In the genomic region with DNA sequence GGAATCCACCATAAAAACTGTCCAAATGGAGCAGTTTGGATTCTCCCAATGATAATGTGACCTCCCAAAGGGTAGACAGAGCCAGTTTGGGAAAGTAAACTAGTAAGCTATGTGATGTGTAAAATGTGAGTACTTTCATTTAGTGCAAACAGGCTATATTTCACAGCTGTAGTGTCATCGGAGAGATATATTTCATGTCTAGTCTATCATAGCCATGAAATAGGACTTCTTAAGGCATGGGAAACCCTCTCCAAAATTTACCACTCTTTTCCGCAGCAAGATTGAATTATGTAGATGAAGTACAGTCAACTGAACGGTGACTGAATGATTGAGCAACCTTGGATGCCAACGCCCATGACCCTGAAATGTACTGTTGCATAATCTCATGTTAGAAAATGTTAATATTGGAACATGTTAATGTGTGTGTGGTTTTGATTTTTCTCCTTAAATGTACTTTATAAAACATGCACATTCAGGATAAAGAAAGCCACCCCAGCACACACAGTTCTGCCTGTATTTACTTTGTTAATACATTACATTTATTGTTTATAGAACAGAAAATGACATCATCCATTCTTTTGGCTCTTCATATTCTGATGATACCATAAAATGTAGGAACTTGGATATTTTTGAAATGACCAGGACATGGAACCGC, we compare ENCODE assay signal across 8 cellular contexts.
DNase-seq lines count a peak whose midpoint lies in the region; ATAC-seq and TF ChIP-seq lines count a peak whose summit lies in the region.

No MANE protein-coding gene starts in this region.

- no peaks in the 10 kb centered on the region for H3K27me3 ChIP-seq in transverse colon

- WGBS in transverse colon (ENCODE audit: low coverage in 1 of 2), 2 donors, result 37 to 44% methylated on average over 4 to 5 of the region's 5 CpGs

- TF ChIP-seq POLR2A in transverse colon (IDR thresholded peaks at IDR 0.05), result no peak

- DNase-seq in LNCaP clone FGC (ENCODE audit: low read depth) (peak; percentile 90), cardiac fibroblast (ENCODE audit: low read depth in 2 of 2) (peak; percentile 68 to 92), left lobe of liver (ENCODE audit: low spot score) (no peak), transverse colon (peak; percentile 17), cortex of kidney (lab: John Stamatoyannopoulos, UW) (no peak)

- ATAC-seq in left lobe of liver (peak; percentile 25), GM21737 (IDR thresholded peaks at IDR 0.05; ENCODE audit: unreplicated experiment) (no peak), HG03571 (IDR thresholded peaks at IDR 0.05; ENCODE audit: unreplicated experiment) (no peak), HG03135 (IDR thresholded peaks at IDR 0.05; ENCODE audit: unreplicated experiment) (no peak)

- H3K27ac ChIP-seq in transverse colon, result peak overlapping the region in 3 of 4 donors; percentile 1 to 32 (median 32)

- TF ChIP-seq CTCF in LNCaP clone FGC (IDR thresholded peaks at IDR 0.05; ENCODE audit: control insufficient read depth, extremely low read depth, insufficient read depth), result no peak
- TF ChIP-seq CTCF in cardiac fibroblast (IDR thresholded peaks at IDR 0.05; ENCODE audit: low read depth, low read length), result no peak
- TF ChIP-seq CTCF in transverse colon (IDR thresholded peaks at IDR 0.05), result no peak

- peaks cover 0 to 37% (median 16%) of the 10 kb centered on the region in 4 donors for H3K4me1 ChIP-seq in transverse colon

- TF ChIP-seq EP300 in transverse colon (IDR thresholded peaks at IDR 0.05; ENCODE audit: low read depth), result no peak

- H3K4me3 ChIP-seq in LNCaP clone FGC (ENCODE audit: low read depth, low read length), result no peak overlapping the region
- H3K4me3 ChIP-seq in cardiac fibroblast (replicated peaks in 1 of 2; ENCODE audit: low read depth in 2 of 2, low read length in 2 of 2), result no peak overlapping the region
- no peak overlapping the region for H3K4me3 ChIP-seq in transverse colon

- intact Hi-C loops in transverse colon (cut with DNase I; ENCODE audit: low total_unique reads), result loop anchor here (5.0 kb wide), 1 partner anchor 128 kb away; no protein-coding TSS in a partner anchor

- no peaks in the 10 kb centered on the region for H3K36me3 ChIP-seq in transverse colon

- in situ Hi-C loops in transverse colon (cut with MboI; ENCODE audit: low pct_ligation_motif_present in 1 of 4, low pct_unique_long_range_greater_than_20kb in 1 of 4, low sequenced_read_pairs in 3 of 4), result loop anchor here (10.0 to 25.0 kb wide), 2 partner anchors 131 to 1443 kb away; no protein-coding TSS in a partner anchor

- no peaks in the 10 kb centered on the region for H3K9me3 ChIP-seq in transverse colon

Comparison
In these comparisons a context has a peak if more than half of its experiments do, and no peak if none do; other contexts are left out.
1. DNase-seq: peak in LNCaP clone FGC (single experiment), cardiac fibroblast (2 of 2) and transverse colon (single experiment); none in left lobe of liver (single experiment) and cortex of kidney (single experiment).